1 cellular context compared by ENCODE assay signal in the genomic region with DNA sequence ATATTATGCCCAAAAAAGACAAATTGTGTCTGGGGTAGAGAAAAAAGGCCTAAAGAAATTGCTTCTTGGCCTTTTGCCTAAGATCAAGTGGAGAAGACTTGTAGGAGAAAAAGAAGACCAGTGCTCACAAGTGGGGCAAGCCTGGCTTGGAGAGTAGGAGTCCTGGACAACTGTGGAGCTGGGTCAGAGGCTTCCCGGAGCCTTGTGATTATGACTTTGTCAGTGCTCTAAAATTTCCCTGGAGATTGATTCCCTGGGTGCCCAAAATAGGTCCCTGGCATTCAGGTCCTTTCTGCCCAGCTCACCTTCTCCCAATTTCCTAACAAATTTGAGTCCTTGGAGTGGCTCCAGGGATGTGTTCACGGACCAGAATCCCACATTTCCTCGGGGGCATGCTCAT.
TF ChIP-seq lines count a peak whose summit lies in the region.

No MANE protein-coding gene starts in this region.

TF ChIP-seq in GM23338, 12 proteins besides CTCF, POLR2A, EP300 and RAD21:
- no peak for TF ChIP-seq EZH2phosphoT487 (IDR thresholded peaks at IDR 0.05; ENCODE audit: unreplicated experiment)
- no peak for TF ChIP-seq NANOG (IDR thresholded peaks at IDR 0.05; ENCODE audit: borderline replicate concordance)
- no peak for TF ChIP-seq EZH2 (IDR thresholded peaks at IDR 0.05; ENCODE audit: low read depth, unreplicated experiment)
- TF ChIP-seq CREB1 (CRISPR knock-in tag; IDR thresholded peaks at IDR 0.05; ENCODE audit: low read depth): no peak
- TF ChIP-seq ZNF114 (CRISPR knock-in tag; IDR thresholded peaks at IDR 0.05): no peak
- no peak for TF ChIP-seq POLR2AphosphoS5 (IDR thresholded peaks at IDR 0.05; ENCODE audit: low read depth)
- TF ChIP-seq, protein P1, sequence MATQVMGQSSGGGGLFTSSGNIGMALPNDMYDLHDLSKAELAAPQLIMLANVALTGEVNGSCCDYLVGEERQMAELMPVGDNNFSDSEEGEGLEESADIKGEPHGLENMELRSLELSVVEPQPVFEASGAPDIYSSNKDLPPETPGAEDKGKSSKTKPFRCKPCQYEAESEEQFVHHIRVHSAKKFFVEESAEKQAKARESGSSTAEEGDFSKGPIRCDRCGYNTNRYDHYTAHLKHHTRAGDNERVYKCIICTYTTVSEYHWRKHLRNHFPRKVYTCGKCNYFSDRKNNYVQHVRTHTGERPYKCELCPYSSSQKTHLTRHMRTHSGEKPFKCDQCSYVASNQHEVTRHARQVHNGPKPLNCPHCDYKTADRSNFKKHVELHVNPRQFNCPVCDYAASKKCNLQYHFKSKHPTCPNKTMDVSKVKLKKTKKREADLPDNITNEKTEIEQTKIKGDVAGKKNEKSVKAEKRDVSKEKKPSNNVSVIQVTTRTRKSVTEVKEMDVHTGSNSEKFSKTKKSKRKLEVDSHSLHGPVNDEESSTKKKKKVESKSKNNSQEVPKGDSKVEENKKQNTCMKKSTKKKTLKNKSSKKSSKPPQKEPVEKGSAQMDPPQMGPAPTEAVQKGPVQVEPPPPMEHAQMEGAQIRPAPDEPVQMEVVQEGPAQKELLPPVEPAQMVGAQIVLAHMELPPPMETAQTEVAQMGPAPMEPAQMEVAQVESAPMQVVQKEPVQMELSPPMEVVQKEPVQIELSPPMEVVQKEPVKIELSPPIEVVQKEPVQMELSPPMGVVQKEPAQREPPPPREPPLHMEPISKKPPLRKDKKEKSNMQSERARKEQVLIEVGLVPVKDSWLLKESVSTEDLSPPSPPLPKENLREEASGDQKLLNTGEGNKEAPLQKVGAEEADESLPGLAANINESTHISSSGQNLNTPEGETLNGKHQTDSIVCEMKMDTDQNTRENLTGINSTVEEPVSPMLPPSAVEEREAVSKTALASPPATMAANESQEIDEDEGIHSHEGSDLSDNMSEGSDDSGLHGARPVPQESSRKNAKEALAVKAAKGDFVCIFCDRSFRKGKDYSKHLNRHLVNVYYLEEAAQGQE (IDR thresholded peaks at IDR 0.05; ENCODE audit: unreplicated experiment): no peak
- no peak for TF ChIP-seq JUNB (IDR thresholded peaks at IDR 0.05; ENCODE audit: unreplicated experiment)
- no peak for TF ChIP-seq STAT1 (IDR thresholded peaks at IDR 0.05; ENCODE audit: unreplicated experiment)
- TF ChIP-seq, protein P2, sequence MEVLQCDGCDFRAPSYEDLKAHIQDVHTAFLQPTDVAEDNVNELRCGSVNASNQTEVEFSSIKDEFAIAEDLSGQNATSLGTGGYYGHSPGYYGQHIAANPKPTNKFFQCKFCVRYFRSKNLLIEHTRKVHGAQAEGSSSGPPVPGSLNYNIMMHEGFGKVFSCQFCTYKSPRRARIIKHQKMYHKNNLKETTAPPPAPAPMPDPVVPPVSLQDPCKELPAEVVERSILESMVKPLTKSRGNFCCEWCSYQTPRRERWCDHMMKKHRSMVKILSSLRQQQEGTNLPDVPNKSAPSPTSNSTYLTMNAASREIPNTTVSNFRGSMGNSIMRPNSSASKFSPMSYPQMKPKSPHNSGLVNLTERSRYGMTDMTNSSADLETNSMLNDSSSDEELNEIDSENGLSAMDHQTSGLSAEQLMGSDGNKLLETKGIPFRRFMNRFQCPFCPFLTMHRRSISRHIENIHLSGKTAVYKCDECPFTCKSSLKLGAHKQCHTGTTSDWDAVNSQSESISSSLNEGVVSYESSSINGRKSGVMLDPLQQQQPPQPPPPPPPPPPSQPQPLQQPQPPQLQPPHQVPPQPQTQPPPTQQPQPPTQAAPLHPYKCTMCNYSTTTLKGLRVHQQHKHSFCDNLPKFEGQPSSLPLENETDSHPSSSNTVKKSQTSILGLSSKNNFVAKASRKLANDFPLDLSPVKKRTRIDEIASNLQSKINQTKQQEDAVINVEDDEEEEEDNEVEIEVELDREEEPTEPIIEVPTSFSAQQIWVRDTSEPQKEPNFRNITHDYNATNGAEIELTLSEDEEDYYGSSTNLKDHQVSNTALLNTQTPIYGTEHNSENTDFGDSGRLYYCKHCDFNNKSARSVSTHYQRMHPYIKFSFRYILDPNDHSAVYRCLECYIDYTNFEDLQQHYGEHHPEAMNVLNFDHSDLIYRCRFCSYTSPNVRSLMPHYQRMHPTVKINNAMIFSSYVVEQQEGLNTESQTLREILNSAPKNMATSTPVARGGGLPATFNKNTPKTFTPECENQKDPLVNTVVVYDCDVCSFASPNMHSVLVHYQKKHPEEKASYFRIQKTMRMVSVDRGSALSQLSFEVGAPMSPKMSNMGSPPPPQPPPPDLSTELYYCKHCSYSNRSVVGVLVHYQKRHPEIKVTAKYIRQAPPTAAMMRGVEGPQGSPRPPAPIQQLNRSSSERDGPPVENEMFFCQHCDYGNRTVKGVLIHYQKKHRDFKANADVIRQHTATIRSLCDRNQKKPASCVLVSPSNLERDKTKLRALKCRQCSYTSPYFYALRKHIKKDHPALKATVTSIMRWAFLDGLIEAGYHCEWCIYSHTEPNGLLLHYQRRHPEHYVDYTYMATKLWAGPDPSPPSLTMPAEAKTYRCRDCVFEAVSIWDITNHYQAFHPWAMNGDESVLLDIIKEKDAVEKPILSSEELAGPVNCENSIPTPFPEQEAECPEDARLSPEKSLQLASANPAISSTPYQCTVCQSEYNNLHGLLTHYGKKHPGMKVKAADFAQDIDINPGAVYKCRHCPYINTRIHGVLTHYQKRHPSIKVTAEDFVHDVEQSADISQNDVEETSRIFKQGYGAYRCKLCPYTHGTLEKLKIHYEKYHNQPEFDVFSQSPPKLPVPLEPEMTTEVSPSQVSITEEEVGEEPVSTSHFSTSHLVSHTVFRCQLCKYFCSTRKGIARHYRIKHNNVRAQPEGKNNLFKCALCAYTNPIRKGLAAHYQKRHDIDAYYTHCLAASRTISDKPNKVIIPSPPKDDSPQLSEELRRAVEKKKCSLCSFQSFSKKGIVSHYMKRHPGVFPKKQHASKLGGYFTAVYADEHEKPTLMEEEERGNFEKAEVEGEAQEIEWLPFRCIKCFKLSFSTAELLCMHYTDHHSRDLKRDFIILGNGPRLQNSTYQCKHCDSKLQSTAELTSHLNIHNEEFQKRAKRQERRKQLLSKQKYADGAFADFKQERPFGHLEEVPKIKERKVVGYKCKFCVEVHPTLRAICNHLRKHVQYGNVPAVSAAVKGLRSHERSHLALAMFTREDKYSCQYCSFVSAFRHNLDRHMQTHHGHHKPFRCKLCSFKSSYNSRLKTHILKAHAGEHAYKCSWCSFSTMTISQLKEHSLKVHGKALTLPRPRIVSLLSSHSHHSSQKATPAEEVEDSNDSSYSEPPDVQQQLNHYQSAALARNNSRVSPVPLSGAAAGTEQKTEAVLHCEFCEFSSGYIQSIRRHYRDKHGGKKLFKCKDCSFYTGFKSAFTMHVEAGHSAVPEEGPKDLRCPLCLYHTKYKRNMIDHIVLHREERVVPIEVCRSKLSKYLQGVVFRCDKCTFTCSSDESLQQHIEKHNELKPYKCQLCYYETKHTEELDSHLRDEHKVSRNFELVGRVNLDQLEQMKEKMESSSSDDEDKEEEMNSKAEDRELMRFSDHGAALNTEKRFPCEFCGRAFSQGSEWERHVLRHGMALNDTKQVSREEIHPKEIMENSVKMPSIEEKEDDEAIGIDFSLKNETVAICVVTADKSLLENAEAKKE (CRISPR knock-in tag; IDR thresholded peaks at IDR 0.05): no peak
- no peak for TF ChIP-seq ZNF331 (CRISPR knock-in tag; IDR thresholded peaks at IDR 0.05; ENCODE audit: low read depth)
- TF ChIP-seq ETS1 (IDR thresholded peaks at IDR 0.05): no peak
